9 cellular contexts compared by ENCODE assay signal in genomic region chr9:110148868-110149267, GRCh38. TPM values are rescaled to one million over a fixed set of nuclear protein-coding genes. Genes with fewer than 3 reads are reported as not detected.
A peak's percentile ranks its signal among the peaks of the same experiment; 100 is the strongest.
DNase-seq lines count a peak whose midpoint lies in the region; ATAC-seq and TF ChIP-seq lines count a peak whose summit lies in the region.
"Had no signal": no experiment of that assay in that cellular context is flagged by ENCODE, and none has a peak within 500 bp of the region (broad histone marks: within the 10 kb centered on the region; RNA-seq: fewer than 3 reads in every experiment).

No MANE protein-coding gene starts in this region.

- no peaks in the 10 kb centered on the region for H3K27me3 ChIP-seq in heart right ventricle

- peaks cover 4% of the 10 kb centered on the region for H3K9me3 Mint-ChIP-seq in T-helper 2 cell treated with Interferon-gamma antibody and Interleukin-4, amounts not matched to agents 5 μg/mL and 100 μg/mL, for 36 hours
- peaks cover 6% of the 10 kb centered on the region for H3K9me3 Mint-ChIP-seq in activated CD8-positive, alpha-beta T cell treated with anti-CD3 and anti-CD28 coated beads, Interleukin-2, amount 10 ng/mL, durations not matched to agents 7 days and 5 days (ENCODE audit: insufficient read depth)

- H3K36me3 Mint-ChIP-seq in T-helper 2 cell treated with Interferon-gamma antibody and Interleukin-4, amounts not matched to agents 5 μg/mL and 100 μg/mL, for 36 hours (ENCODE audit: low read depth) = peaks cover 52% of the 10 kb centered on the region
- peaks cover 39% of the 10 kb centered on the region for H3K36me3 Mint-ChIP-seq in activated CD8-positive, alpha-beta T cell treated with anti-CD3 and anti-CD28 coated beads, Interleukin-2, amount 10 ng/mL, durations not matched to agents 7 days and 5 days (ENCODE audit: low read depth)

- intact Hi-C loops in heart right ventricle (cut with DNase I) = loop anchor here in 2 of 10 donors (5.0 to 10.0 kb wide), 2 partner anchors 74 to 82 kb away; no protein-coding TSS in a partner anchor

- no peak for DNase-seq in T-helper 2 cell treated with Interferon-gamma antibody and Interleukin-4, amounts not matched to agents 5 μg/mL and 100 μg/mL, for 36 hours (ENCODE audit: low spot score)
- DNase-seq in T-helper 2 cell (no peak), heart right ventricle (no peak), Ammon's horn (ENCODE audit: low spot score) (no peak), NCI-H1436 treated with DMSO at 0.1 percent for 48 hours (lab: John Stamatoyannopoulos, UW) (no peak), OCI-M2 (lab: John Stamatoyannopoulos, UW; ENCODE audit: unreplicated experiment) (no peak)
- no peak for DNase-seq in activated CD8-positive, alpha-beta T cell treated with anti-CD3 and anti-CD28 coated beads, Interleukin-2, amount 10 ng/mL, durations not matched to agents 7 days and 5 days

- ATAC-seq in activated CD8-positive, alpha-beta T cell treated with anti-CD3 and anti-CD28 coated beads, Interleukin-2, amount 10 ng/mL, durations not matched to agents 7 days and 5 days = no peak
- ATAC-seq in heart right ventricle = peak in 2 of 8 donors; percentile 4 to 20
- ATAC-seq: K562 had no signal

- no peaks in the 10 kb centered on the region for H3K27me3 Mint-ChIP-seq in T-helper 2 cell treated with Interferon-gamma antibody and Interleukin-4, amounts not matched to agents 5 μg/mL and 100 μg/mL, for 36 hours (ENCODE audit: low read depth)
- no peaks in the 10 kb centered on the region for H3K27me3 Mint-ChIP-seq in activated CD8-positive, alpha-beta T cell treated with anti-CD3 and anti-CD28 coated beads, Interleukin-2, amount 10 ng/mL, durations not matched to agents 7 days and 5 days (ENCODE audit: low read depth)

- H3K4me1 Mint-ChIP-seq in T-helper 2 cell treated with Interferon-gamma antibody and Interleukin-4, amounts not matched to agents 5 μg/mL and 100 μg/mL, for 36 hours (ENCODE audit: low read depth) = peaks cover 88% of the 10 kb centered on the region
- peaks cover 78% of the 10 kb centered on the region for H3K4me1 Mint-ChIP-seq in activated CD8-positive, alpha-beta T cell treated with anti-CD3 and anti-CD28 coated beads, Interleukin-2, amount 10 ng/mL, durations not matched to agents 7 days and 5 days (ENCODE audit: low read depth)

- no peak for TF ChIP-seq CTCF in heart right ventricle (IDR thresholded peaks at IDR 0.05)

- H3K9me3 ChIP-seq in heart right ventricle = peaks cover 0 to 5% (median 0%) of the 10 kb centered on the region in 11 donors

- H3K36me3 ChIP-seq in heart right ventricle = peaks cover 0 to 12% (median 0%) of the 10 kb centered on the region in 9 donors

- H3K27ac ChIP-seq in heart right ventricle (peak overlapping the region in 8 of 10 donors; percentile 18 to 69 (median 57)), temporal lobe (ENCODE audit: low read depth, low read length) (peak overlapping the region; percentile 30)

- WGBS in heart right ventricle, 2 donors = 13 to 15% methylated on average over 4 of the region's 4 CpGs

- H3K4me1 ChIP-seq in heart right ventricle = peaks cover 17 to 100% (median 91%) of the 10 kb centered on the region in 9 donors

- peak overlapping the region in 6 of 10 donors; percentile 1 to 33 (median 6) for H3K4me3 ChIP-seq in heart right ventricle
- H3K4me3 ChIP-seq: K562 had no signal

- peak overlapping the region; percentile 85 for H3K27ac Mint-ChIP-seq in T-helper 2 cell treated with Interferon-gamma antibody and Interleukin-4, amounts not matched to agents 5 μg/mL and 100 μg/mL, for 36 hours
- H3K27ac Mint-ChIP-seq in activated CD8-positive, alpha-beta T cell treated with anti-CD3 and anti-CD28 coated beads, Interleukin-2, amount 10 ng/mL, durations not matched to agents 7 days and 5 days = peak overlapping the region; percentile 94

- POLR2A ChIA-PET in activated CD8-positive, alpha-beta T cell treated with anti-CD3 and anti-CD28 coated beads, Interleukin-2, amount 10 ng/mL, durations not matched to agents 7 days and 5 days (lab: Charles Lee) = interaction anchor here (1.3 to 5.7 kb wide), 6 partner anchors 8 to 180 kb away, joined by 4 to 56 read pairs (median 6); partner anchors contain the start of gene TXN

- H3K4me3 Mint-ChIP-seq in T-helper 2 cell treated with Interferon-gamma antibody and Interleukin-4, amounts not matched to agents 5 μg/mL and 100 μg/mL, for 36 hours = peak overlapping the region; percentile 85
- peak overlapping the region; percentile 86 for H3K4me3 Mint-ChIP-seq in activated CD8-positive, alpha-beta T cell treated with anti-CD3 and anti-CD28 coated beads, Interleukin-2, amount 10 ng/mL, durations not matched to agents 7 days and 5 days

- CTCF ChIA-PET in activated CD8-positive, alpha-beta T cell treated with anti-CD3 and anti-CD28 coated beads, Interleukin-2, amount 10 ng/mL, durations not matched to agents 7 days and 5 days (lab: Charles Lee) = interaction anchor here (0.8 to 9.3 kb wide), 10 partner anchors 9 to 262 kb away, joined by 3 to 110 read pairs (median 10); no protein-coding TSS in a partner anchor

RNA-seq across cellular contexts. Expression of gene C9orf152, which starts 59.1 kb away (rescaled TPM):
- total RNA-seq in activated CD8-positive, alpha-beta T cell treated with anti-CD3 and anti-CD28 coated beads, Interleukin-2, amount 10 ng/mL, durations not matched to agents 7 days and 5 days = not detected
- total RNA-seq in heart right ventricle (not detected), temporal lobe (not detected)
- polyA plus RNA-seq in heart right ventricle = not detected
- total RNA-seq: K562 had no signal
- polyA plus RNA-seq: K562 had no signal
